Comparison of ENCODE assay signal across 8 cellular contexts in genomic region chr16:11329080-11329491, GRCh38. TPM values are rescaled to one million over a fixed set of nuclear protein-coding genes. Genes with fewer than 3 reads are reported as not detected.
A peak's percentile ranks its signal among the peaks of the same experiment; 100 is the strongest.
DNase-seq lines count a peak whose midpoint lies in the region; ATAC-seq and TF ChIP-seq lines count a peak whose summit lies in the region.

No MANE protein-coding gene starts in this region.

- H3K36me3 Mint-ChIP-seq in activated naive CD4-positive, alpha-beta T cell treated with anti-CD3 and anti-CD28 coated beads, Interleukin-2, amount 50 U/mL, for 72 hours: peaks cover 0 to 19% of the 10 kb centered on the region in 2 donors
- no peaks in the 10 kb centered on the region for H3K36me3 Mint-ChIP-seq in nephron (ENCODE audit: low read depth)

- peaks cover 0 to 9% of the 10 kb centered on the region in 2 donors for H3K9me3 Mint-ChIP-seq in activated naive CD4-positive, alpha-beta T cell treated with anti-CD3 and anti-CD28 coated beads, Interleukin-2, amount 50 U/mL, for 72 hours
- no peaks in the 10 kb centered on the region for H3K9me3 Mint-ChIP-seq in nephron

- H3K4me1 ChIP-seq in ES-I3 (ENCODE audit: insufficient read depth, low read length): peaks cover 17% of the 10 kb centered on the region

- DNase-seq in activated naive CD4-positive, alpha-beta T cell treated with anti-CD3 and anti-CD28 coated beads, Interleukin-2, amount 50 U/mL, for 72 hours (ENCODE audit: low spot score in 2 of 2): no peak
- DNase-seq in HuH-7 (ENCODE audit: low spot score) (no peak), NCI-H128 (lab: John Stamatoyannopoulos, UW; ENCODE audit: unreplicated experiment) (no peak)

- H3K9ac ChIP-seq in ES-I3 (ENCODE audit: low read depth, low read length): peak overlapping the region; percentile 45

- no peak for TF ChIP-seq CTCF in nephron (IDR thresholded peaks at IDR 0.05; ENCODE audit: unreplicated experiment in 3 of 3)

- H3K36me3 ChIP-seq in ES-I3 (ENCODE audit: insufficient read depth, low read length): no peaks in the 10 kb centered on the region

- peak overlapping the region in 1 of 3 experiments; percentile 6 for H3K4me3 Mint-ChIP-seq in nephron

- peaks cover 41% of the 10 kb centered on the region for H3K4me1 Mint-ChIP-seq in nephron

- peak overlapping the region; percentile 76 to 92 for H3K27ac Mint-ChIP-seq in activated naive CD4-positive, alpha-beta T cell treated with anti-CD3 and anti-CD28 coated beads, Interleukin-2, amount 50 U/mL, for 72 hours
- H3K27ac Mint-ChIP-seq in nephron: peak overlapping the region; percentile 75 to 84 (median 82)

- ATAC-seq in HG03103 (IDR thresholded peaks at IDR 0.05; ENCODE audit: low read depth, unreplicated experiment) (peak; percentile 24), HG02759 (IDR thresholded peaks at IDR 0.05; ENCODE audit: unreplicated experiment) (no peak), GM18520 (IDR thresholded peaks at IDR 0.05; ENCODE audit: unreplicated experiment) (no peak)
- peak; percentile 3 to 11 for ATAC-seq in activated naive CD4-positive, alpha-beta T cell treated with anti-CD3 and anti-CD28 coated beads, Interleukin-2, amount 50 U/mL, for 72 hours

- H3K9me3 ChIP-seq in ES-I3 (ENCODE audit: control insufficient read depth, insufficient read depth, low read length): no peaks in the 10 kb centered on the region

- peaks cover 4% of the 10 kb centered on the region for H3K27me3 Mint-ChIP-seq in nephron (ENCODE audit: low read depth)

RNA-seq across cellular contexts. Expression of gene RMI2, which starts 16.2 kb away (rescaled TPM):
- 10 to 100 TPM; 40.4 to 78.1 TPM for total RNA-seq in activated naive CD4-positive, alpha-beta T cell treated with anti-CD3 and anti-CD28 coated beads, Interleukin-2, amount 50 U/mL, for 72 hours

RNA-seq across cellular contexts. Expression of gene PRM1, which starts 48.0 kb away (rescaled TPM):
- not detected for total RNA-seq in activated naive CD4-positive, alpha-beta T cell treated with anti-CD3 and anti-CD28 coated beads, Interleukin-2, amount 50 U/mL, for 72 hours

RNA-seq across cellular contexts. Expression of gene PRM2, which starts 52.8 kb away (rescaled TPM):
- total RNA-seq in activated naive CD4-positive, alpha-beta T cell treated with anti-CD3 and anti-CD28 coated beads, Interleukin-2, amount 50 U/mL, for 72 hours: not detected

RNA-seq across cellular contexts. Expression of gene PRM3, which starts 55.7 kb away (rescaled TPM):
- total RNA-seq in activated naive CD4-positive, alpha-beta T cell treated with anti-CD3 and anti-CD28 coated beads, Interleukin-2, amount 50 U/mL, for 72 hours: not detected

RNA-seq across cellular contexts. Expression of gene TNP2, which starts 60.0 kb away (rescaled TPM):
- not detected for total RNA-seq in activated naive CD4-positive, alpha-beta T cell treated with anti-CD3 and anti-CD28 coated beads, Interleukin-2, amount 50 U/mL, for 72 hours

Comparison
In these comparisons a context has a peak if more than half of its experiments do, and no peak if none do; other contexts are left out.
1. ATAC-seq: peak in HG03103 (single experiment) and activated naive CD4-positive, alpha-beta T cell treated with anti-CD3 and anti-CD28 coated beads, Interleukin-2, amount 50 U/mL, for 72 hours (2 of 2); none in HG02759 (single experiment) and GM18520 (single experiment).